Comparison of ENCODE assay signal across 7 cellular contexts in the genomic region with DNA sequence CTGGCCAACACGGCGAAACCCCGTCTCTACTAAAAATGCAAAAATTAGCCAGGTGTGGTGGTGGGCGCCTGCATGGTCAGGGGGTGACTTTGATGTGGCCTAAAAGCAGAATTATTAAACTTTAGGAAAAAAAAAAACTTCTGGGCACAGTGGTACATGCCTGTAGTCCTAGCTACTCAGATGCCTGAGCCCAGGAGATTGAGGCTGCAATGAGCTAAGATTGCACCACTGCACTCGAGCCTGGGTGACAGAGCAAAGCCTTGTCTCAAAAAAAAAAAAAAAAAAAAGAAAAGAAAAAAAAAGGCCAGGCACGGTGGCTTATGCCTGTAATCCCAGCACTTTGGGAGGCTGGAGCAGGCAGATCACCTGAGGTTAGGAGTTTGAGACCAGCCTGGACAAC. TPM values are rescaled to one million over a fixed set of nuclear protein-coding genes. Genes with fewer than 3 reads are reported as not detected.
"Had no signal": no experiment of that assay in that cellular context is flagged by ENCODE, and none has a peak within 500 bp of the region (broad histone marks: within the 10 kb centered on the region; RNA-seq: fewer than 3 reads in every experiment).

No MANE protein-coding gene starts in this region.

RNA-seq across cellular contexts. Expression of gene CARD14, which starts 29.5 kb away (rescaled TPM):
- total RNA-seq: kidney epithelial cell; left cardiac atrium; left ventricle myocardium superior; mesenteric fat pad; naive thymus-derived CD8-positive, alpha-beta T cell had no signal
- polyA plus RNA-seq: immature natural killer cell; naive thymus-derived CD4-positive, alpha-beta T cell; naive thymus-derived CD8-positive, alpha-beta T cell had no signal
